8 cellular contexts compared by ENCODE assay signal in the genomic region with DNA sequence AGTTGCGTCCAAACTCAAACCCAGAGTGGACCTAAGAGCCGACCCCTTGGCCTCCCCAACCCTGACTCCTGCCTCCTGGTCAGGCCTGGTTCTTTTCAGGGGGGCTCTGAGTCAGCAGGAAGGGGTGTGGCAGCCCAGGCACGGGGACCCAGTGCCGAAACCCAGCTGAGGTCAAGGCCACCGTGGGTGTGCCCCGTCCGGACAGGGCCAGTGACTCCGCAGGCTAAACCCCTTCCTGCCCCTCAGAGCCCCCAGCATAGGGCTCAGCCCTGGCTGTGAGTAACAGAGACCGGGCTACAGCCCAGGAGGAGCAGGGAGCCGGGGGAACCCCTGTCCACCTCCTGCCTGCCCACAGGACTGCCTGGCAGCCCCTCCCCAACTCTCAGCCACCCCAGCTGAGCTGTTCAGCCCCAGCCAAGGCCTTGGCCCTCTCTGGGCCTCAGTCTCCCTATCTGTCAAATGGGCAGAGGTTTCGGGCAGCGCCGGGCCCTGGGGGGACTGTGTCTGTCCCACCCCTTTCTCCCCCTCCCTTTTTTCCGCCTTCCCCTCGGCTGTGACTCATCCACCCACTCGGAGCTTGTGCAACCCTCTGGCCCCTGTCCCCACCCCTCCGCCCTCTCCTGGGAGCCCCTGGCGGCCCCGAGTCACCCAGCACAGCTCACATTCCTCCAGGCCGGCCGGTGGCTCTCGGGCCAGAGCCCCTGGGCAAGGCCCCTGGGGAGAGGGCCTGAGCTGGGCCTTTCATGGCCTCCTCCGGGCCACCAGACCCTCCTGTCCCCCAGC. TPM values are rescaled to one million over a fixed set of nuclear protein-coding genes. Genes with fewer than 3 reads are reported as not detected.
DNase-seq lines count a peak whose midpoint lies in the region; ATAC-seq and TF ChIP-seq lines count a peak whose summit lies in the region.

No MANE protein-coding gene starts in this region.

- H3K27me3 ChIP-seq in MG63 = no peaks in the 10 kb centered on the region

- peak; percentile 43 for TF ChIP-seq CTCF in AG09309 (IDR thresholded peaks at IDR 0.05; ENCODE audit: control insufficient read depth, insufficient read depth, low read depth, low read length, missing control alignments)

- DNase-seq in AG09309 (ENCODE audit: low read depth) (peak; percentile 63), MG63 (peak; percentile 87), left cardiac atrium (peak; percentile 91), skeletal muscle cell (ENCODE audit: low read depth) (peak; percentile 52), DMS153 (lab: John Stamatoyannopoulos, UW) (no peak), cortex of kidney (lab: John Stamatoyannopoulos, UW) (no peak)
- DNase-seq in activated naive CD8-positive, alpha-beta T cell treated with anti-CD3 and anti-CD28 coated beads, Interleukin-2, amount 50 U/mL, for 16 hours (ENCODE audit: low read depth, low spot score) = peak; percentile 37

- H3K36me3 ChIP-seq in MG63 = peaks cover 9% of the 10 kb centered on the region

- intact Hi-C loops in left cardiac atrium (cut with DNase I) = no loop called here

- no peaks in the 10 kb centered on the region for H3K9me3 ChIP-seq in MG63

- ATAC-seq in left cardiac atrium = peak; percentile 74 to 75
- ATAC-seq in HG03469 (IDR thresholded peaks at IDR 0.05; ENCODE audit: unreplicated experiment) = no peak

- H3K4me3 ChIP-seq in AG09309 (ENCODE audit: control insufficient read depth, low read depth, low read length) (peak overlapping the region; percentile 20), MG63 (no peak overlapping the region), skeletal muscle cell (ENCODE audit: low read depth, low read length) (no peak overlapping the region)

RNA-seq across cellular contexts. Expression of a gene that starts 8.6 kb away (rescaled TPM):
- 7.8 and 8.7 TPM in 2 replicates for total RNA-seq in MG63 (2014; rRNA removed; shearing (Covaris generic); ENCODE audit: low replicate concordance)
- total RNA-seq in left cardiac atrium = 10 to 100 TPM; 28.5 to 32.5 TPM

RNA-seq across cellular contexts. Expression of a gene that starts 50.6 kb away (rescaled TPM):
- total RNA-seq in MG63 (2014; rRNA removed; shearing (Covaris generic); ENCODE audit: low replicate concordance) = 7.4 and 10.4 TPM in 2 replicates
- total RNA-seq in left cardiac atrium = 10 to 100 TPM; 13.8 to 14.0 TPM

Comparison
In these comparisons a context has a peak if more than half of its experiments do, and no peak if none do; other contexts are left out.
1. DNase-seq: peak in AG09309 (single experiment), MG63 (single experiment), activated naive CD8-positive, alpha-beta T cell treated with anti-CD3 and anti-CD28 coated beads, Interleukin-2, amount 50 U/mL, for 16 hours (single experiment), left cardiac atrium (single experiment) and skeletal muscle cell (single experiment); none in DMS153 (single experiment) and cortex of kidney (single experiment).